In genomic region chr18:46332956-46333355, GRCh38 we compare ENCODE assay signal across 1 cellular context.
TF ChIP-seq lines count a peak whose summit lies in the region.

No MANE protein-coding gene starts in this region.

TF ChIP-seq in HepG2, 621 proteins besides CTCF, POLR2A, EP300 and RAD21 (continued from another document):
- TF ChIP-seq AHDC1 (CRISPR knock-in tag; IDR thresholded peaks at IDR 0.05; ENCODE audit: borderline replicate concordance) (no peak), JUND (CRISPR knock-in tag; IDR thresholded peaks at IDR 0.05) (no peak), MNT (IDR thresholded peaks at IDR 0.05) (peak; percentile 33; the same call in 1 of the 2 replicates), ZSCAN21 (CRISPR knock-in tag; IDR thresholded peaks at IDR 0.05; ENCODE audit: borderline replicate concordance) (no peak), KLF16 (CRISPR knock-in tag; IDR thresholded peaks at IDR 0.05) (no peak), XRCC5 (optimal IDR thresholded peaks at IDR 0.05; ENCODE audit: low read length) (no peak)
